ENCODE assay signal across 12 cellular contexts in the genomic region with DNA sequence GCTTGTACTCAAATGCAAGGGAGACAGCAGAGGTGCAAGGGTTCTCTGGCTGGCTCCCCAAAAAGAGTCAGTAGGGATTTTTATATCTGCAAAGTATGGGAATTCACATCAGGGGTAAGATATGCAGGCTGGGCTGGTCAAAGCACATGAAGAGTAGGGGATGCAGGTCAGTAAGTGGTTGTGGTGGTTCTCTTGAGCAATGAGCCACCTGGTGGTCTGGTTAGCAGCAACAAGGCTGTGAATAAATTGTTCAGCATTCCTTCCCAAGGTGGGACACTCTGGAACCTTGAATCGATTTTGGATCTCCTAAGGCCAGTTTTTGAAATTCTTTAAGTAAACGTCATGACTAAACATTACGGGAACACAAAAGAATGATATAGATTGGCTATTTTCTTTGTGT.
DNase-seq lines count a peak whose midpoint lies in the region; TF ChIP-seq lines count a peak whose summit lies in the region.
"Had no signal": no experiment of that assay in that cellular context is flagged by ENCODE, and none has a peak within 500 bp of the region (broad histone marks: within the 10 kb centered on the region; RNA-seq: fewer than 3 reads in every experiment).

No MANE protein-coding gene starts in this region.

- DNase-seq in NCI-H1092 treated with DMSO at 0.1 percent for 48 hours (lab: John Stamatoyannopoulos, UW) (peak; percentile 5), NCI-H1092 (lab: John Stamatoyannopoulos, UW) (no peak), NAMALWA (ENCODE audit: low spot score) (peak; percentile 11), ecto neural progenitor cell (ENCODE audit: low spot score) (peak; percentile 45), neural crest cell (ENCODE audit: low read depth, low spot score) (no peak), NCI-H187 (lab: John Stamatoyannopoulos, UW) (no peak), GM19238 (ENCODE audit: insufficient read length, low spot score) (no peak), GM19240 (ENCODE audit: insufficient read length, low spot score) (no peak)
- DNase-seq: activated CD4-positive, alpha-beta memory T cell treated with anti-CD3 and anti-CD28 coated beads, Interleukin-2, amount 10 ng/mL, durations not matched to agents 7 days and 5 days; amniotic stem cell; SIG-M5; stimulated activated naive CD8-positive, alpha-beta T cell treated with anti-CD3 and anti-CD28 coated beads, Interleukin-15, Interleukin-2, amounts not matched to agents 100 U/mL and 50 U/mL, for 24 hours had no signal

- H3K4me3 Mint-ChIP-seq in neural crest cell = no peak overlapping the region
- H3K4me3 Mint-ChIP-seq: activated CD4-positive, alpha-beta memory T cell treated with anti-CD3 and anti-CD28 coated beads, Interleukin-2, amount 10 ng/mL, durations not matched to agents 7 days and 5 days had no signal

- peaks cover 5% of the 10 kb centered on the region for H3K9me3 Mint-ChIP-seq in neural crest cell

- no peaks in the 10 kb centered on the region for H3K27me3 Mint-ChIP-seq in neural crest cell (ENCODE audit: low read depth)
- H3K27me3 Mint-ChIP-seq: activated CD4-positive, alpha-beta memory T cell treated with anti-CD3 and anti-CD28 coated beads, Interleukin-2, amount 10 ng/mL, durations not matched to agents 7 days and 5 days had no signal

- H3K27ac Mint-ChIP-seq in neural crest cell (ENCODE audit: unreplicated experiment) = no peak overlapping the region
- H3K27ac Mint-ChIP-seq: activated CD4-positive, alpha-beta memory T cell treated with anti-CD3 and anti-CD28 coated beads, Interleukin-2, amount 10 ng/mL, durations not matched to agents 7 days and 5 days had no signal

- H3K36me3 Mint-ChIP-seq in neural crest cell (ENCODE audit: low read depth) = no peaks in the 10 kb centered on the region

- H3K4me1 Mint-ChIP-seq in neural crest cell = peaks cover 4% of the 10 kb centered on the region
- H3K4me1 Mint-ChIP-seq: activated CD4-positive, alpha-beta memory T cell treated with anti-CD3 and anti-CD28 coated beads, Interleukin-2, amount 10 ng/mL, durations not matched to agents 7 days and 5 days had no signal

- peak; percentile 45 for TF ChIP-seq CTCF in neural crest cell (conservative IDR thresholded peaks at IDR 0.05)

Comparison
In these comparisons a context has a peak if more than half of its experiments do, and no peak if none do; other contexts are left out.
1. DNase-seq: peak in NCI-H1092 treated with DMSO at 0.1 percent for 48 hours (single experiment), NAMALWA (single experiment) and ecto neural progenitor cell (single experiment); none in NCI-H1092 (single experiment), neural crest cell (single experiment), NCI-H187 (0 of 2), GM19238 (single experiment) and GM19240 (single experiment).